In the genomic region with DNA sequence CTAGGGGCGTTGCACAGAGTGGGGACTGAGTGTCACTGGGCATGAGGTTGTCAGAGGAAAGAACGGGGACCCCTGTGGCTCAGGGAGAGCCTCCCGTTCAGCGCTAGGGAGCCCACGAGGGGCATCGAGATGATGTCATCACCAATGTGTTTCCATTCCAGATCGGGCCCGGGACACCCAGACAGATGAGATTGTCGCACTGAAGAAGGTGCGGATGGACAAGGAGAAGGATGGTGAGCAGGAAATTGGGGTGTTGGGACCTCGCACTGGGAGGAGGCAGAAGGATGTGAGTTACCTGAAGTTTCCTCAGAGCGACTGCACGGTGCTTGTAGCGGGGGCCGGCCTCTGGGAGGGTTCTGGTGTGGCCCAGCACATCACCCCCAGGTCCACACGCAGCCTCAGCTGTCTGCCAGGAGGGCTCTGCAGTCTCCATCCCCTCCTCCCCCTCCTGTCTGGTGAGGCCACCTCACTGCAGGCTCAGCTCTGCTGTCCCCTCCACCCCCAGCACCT, we compare ENCODE assay signal across 18 cellular contexts. TPM values are rescaled to one million over a fixed set of nuclear protein-coding genes. Genes with fewer than 3 reads are reported as not detected.
A peak's percentile ranks its signal among the peaks of the same experiment; 100 is the strongest.
DNase-seq lines count a peak whose midpoint lies in the region; ATAC-seq and TF ChIP-seq lines count a peak whose summit lies in the region.
"Had no signal": no experiment of that assay in that cellular context is flagged by ENCODE, and none has a peak within 500 bp of the region (broad histone marks: within the 10 kb centered on the region; RNA-seq: fewer than 3 reads in every experiment).

No MANE protein-coding gene starts in this region.

- no peaks in the 10 kb centered on the region for H3K9me3 ChIP-seq in HEK293 (ENCODE audit: control insufficient read depth, insufficient read depth, low read depth, low read length)
- H3K9me3 ChIP-seq: SK-N-SH, upper lobe of left lung had no signal

- POLR2A ChIA-PET in HEK293 (lab: Yijun Ruan, JAX), result no interaction called here

- H3K9me3 Mint-ChIP-seq in chondrocyte (ENCODE audit: low read depth), result no peaks in the 10 kb centered on the region
- H3K9me3 Mint-ChIP-seq: activated CD4-positive, alpha-beta T cell treated with anti-CD3 and anti-CD28 coated beads, Interleukin-2, amount 10 ng/mL, durations not matched to agents 24 days and 14 days; activated naive CD4-positive, alpha-beta T cell treated with anti-CD3 and anti-CD28 coated beads for 36 hours; activated T-cell treated with anti-CD3 and anti-CD28 coated beads, Interleukin-2, amount 50 U/mL, for 72 hours; CD4-positive, CD25-positive, alpha-beta regulatory T cell had no signal

- H3K36me3 ChIP-seq in HEK293 (ENCODE audit: control insufficient read depth in 2 of 2, insufficient read depth in 1 of 2, low read length in 2 of 2), result peaks cover 0 to 55% of the 10 kb centered on the region in 2 experiments; a peak in 2 of 3 replicates

- H3K4me1 ChIP-seq in HEK293 (ENCODE audit: control insufficient read depth, insufficient read depth, low read length), result no peaks in the 10 kb centered on the region
- H3K4me1 ChIP-seq: foreskin keratinocyte had no signal

- no peak overlapping the region for H3K4me3 Mint-ChIP-seq in chondrocyte (ENCODE audit: unreplicated experiment)
- H3K4me3 Mint-ChIP-seq: activated CD4-positive, alpha-beta T cell treated with anti-CD3 and anti-CD28 coated beads, Interleukin-2, amount 10 ng/mL, durations not matched to agents 24 days and 14 days; activated naive CD4-positive, alpha-beta T cell treated with anti-CD3 and anti-CD28 coated beads for 36 hours; activated T-cell treated with anti-CD3 and anti-CD28 coated beads, Interleukin-2, amount 50 U/mL, for 72 hours had no signal

- DNase-seq in chondrocyte (ENCODE audit: low spot score) (peak; percentile 86), NCI-H1417 treated with DMSO at 0.1 percent for 48 hours (lab: John Stamatoyannopoulos, UW) (no peak)
- DNase-seq: activated CD4-positive, alpha-beta T cell treated with anti-CD3 and anti-CD28 coated beads, Interleukin-2, amount 10 ng/mL, durations not matched to agents 24 days and 14 days; activated naive CD4-positive, alpha-beta T cell treated with anti-CD3 and anti-CD28 coated beads for 36 hours; activated T-cell treated with anti-CD3 and anti-CD28 coated beads, Interleukin-2, amount 50 U/mL, for 72 hours; CD4-positive, CD25-positive, alpha-beta regulatory T cell; effector memory CD4-positive, alpha-beta T cell; foreskin keratinocyte; GOT3; NCI-H1105 treated with DMSO at 0.1 percent for 48 hours; occipital lobe; substantia nigra; upper lobe of left lung had no signal

- no peak overlapping the region for H3K4me3 ChIP-seq in HEK293 (ENCODE audit: low read depth, low read length)
- H3K4me3 ChIP-seq: upper lobe of left lung had no signal

- CTCF ChIA-PET in HEK293 (lab: Yijun Ruan, JAX), result interaction anchor here (1.2 kb wide), 1 partner anchor 9 kb away, joined by 4 read pairs; no protein-coding TSS in a partner anchor

- H3K36me3 Mint-ChIP-seq in chondrocyte (ENCODE audit: low read depth), result peaks cover 12% of the 10 kb centered on the region

- H3K27me3 Mint-ChIP-seq in chondrocyte (ENCODE audit: low read depth), result no peaks in the 10 kb centered on the region
- H3K27me3 Mint-ChIP-seq: activated CD4-positive, alpha-beta T cell treated with anti-CD3 and anti-CD28 coated beads, Interleukin-2, amount 10 ng/mL, durations not matched to agents 24 days and 14 days; CD4-positive, CD25-positive, alpha-beta regulatory T cell had no signal

- no peak overlapping the region for H3K27ac ChIP-seq in HEK293 (ENCODE audit: extremely low read depth, low read depth, low read length)
- H3K27ac ChIP-seq: foreskin keratinocyte, RWPE1, upper lobe of left lung had no signal

- H3K27ac Mint-ChIP-seq in chondrocyte (ENCODE audit: unreplicated experiment), result no peak overlapping the region
- H3K27ac Mint-ChIP-seq: activated CD4-positive, alpha-beta T cell treated with anti-CD3 and anti-CD28 coated beads, Interleukin-2, amount 10 ng/mL, durations not matched to agents 24 days and 14 days; activated naive CD4-positive, alpha-beta T cell treated with anti-CD3 and anti-CD28 coated beads for 36 hours; activated T-cell treated with anti-CD3 and anti-CD28 coated beads, Interleukin-2, amount 50 U/mL, for 72 hours; CD4-positive, CD25-positive, alpha-beta regulatory T cell had no signal

- no peak for ATAC-seq in GM19463 (IDR thresholded peaks at IDR 0.05; ENCODE audit: unreplicated experiment)
- ATAC-seq: activated T-cell treated with anti-CD3 and anti-CD28 coated beads, Interleukin-2, amount 50 U/mL, for 72 hours; esophagus mucosa; foreskin keratinocyte had no signal

- peaks cover 15% of the 10 kb centered on the region for H3K4me1 Mint-ChIP-seq in chondrocyte (ENCODE audit: low read depth)

- TF ChIP-seq CTCF in HEK293 (tag by site-specific recombination; IDR thresholded peaks at IDR 0.05) (no peak), chondrocyte (IDR thresholded peaks at IDR 0.05) (no peak)

TF ChIP-seq in HEK293, 187 proteins besides CTCF, POLR2A, EP300 and RAD21:
- no peak for TF ChIP-seq ZNF560 (tag by site-specific recombination; IDR thresholded peaks at IDR 0.05; ENCODE audit: borderline replicate concordance)
- TF ChIP-seq, protein P1, sequence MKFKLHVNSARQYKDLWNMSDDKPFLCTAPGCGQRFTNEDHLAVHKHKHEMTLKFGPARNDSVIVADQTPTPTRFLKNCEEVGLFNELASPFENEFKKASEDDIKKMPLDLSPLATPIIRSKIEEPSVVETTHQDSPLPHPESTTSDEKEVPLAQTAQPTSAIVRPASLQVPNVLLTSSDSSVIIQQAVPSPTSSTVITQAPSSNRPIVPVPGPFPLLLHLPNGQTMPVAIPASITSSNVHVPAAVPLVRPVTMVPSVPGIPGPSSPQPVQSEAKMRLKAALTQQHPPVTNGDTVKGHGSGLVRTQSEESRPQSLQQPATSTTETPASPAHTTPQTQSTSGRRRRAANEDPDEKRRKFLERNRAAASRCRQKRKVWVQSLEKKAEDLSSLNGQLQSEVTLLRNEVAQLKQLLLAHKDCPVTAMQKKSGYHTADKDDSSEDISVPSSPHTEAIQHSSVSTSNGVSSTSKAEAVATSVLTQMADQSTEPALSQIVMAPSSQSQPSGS (tag by site-specific recombination; IDR thresholded peaks at IDR 0.05; ENCODE audit: low read depth), result peak; percentile 59
- 0 out of 2 replicates have a peak, but pooled peaks have one; percentile 7 for TF ChIP-seq GLIS2 (tag by site-specific recombination; IDR thresholded peaks at IDR 0.05)
- no peak for TF ChIP-seq ZFP41 (tag by site-specific recombination; IDR thresholded peaks at IDR 0.05; ENCODE audit: borderline replicate concordance)
TF ChIP-seq in HEK293: peak in this region for 2.

RNA-seq across cellular contexts. Expression of a gene that starts 4.0 kb away (rescaled TPM):
- total RNA-seq in chondrocyte, result 43.7 to 63.0 TPM (median 45.8 TPM) in 3 replicates

RNA-seq across cellular contexts. Expression of a gene that starts 11.1 kb away (rescaled TPM):
- 7.0 to 10.3 TPM (median 9.3 TPM) in 3 replicates for total RNA-seq in chondrocyte

RNA-seq across cellular contexts. Expression of a gene that starts 30.3 kb away (rescaled TPM):
- 20.3 to 26.6 TPM (median 20.4 TPM) in 3 replicates for total RNA-seq in chondrocyte

RNA-seq across cellular contexts. Expression of a gene that starts 30.9 kb away (rescaled TPM):
- 16.2 to 23.0 TPM (median 17.4 TPM) in 3 replicates for total RNA-seq in chondrocyte

RNA-seq across cellular contexts. Expression of a gene that starts 32.8 kb away (rescaled TPM):
- 8.8 to 12.6 TPM (median 10.3 TPM) in 3 replicates for total RNA-seq in chondrocyte
